Comparison of ENCODE assay signal across 10 cellular contexts in genomic region chr11:46710821-46711269, GRCh38. TPM values are rescaled to one million over a fixed set of nuclear protein-coding genes. Genes with fewer than 3 reads are reported as not detected.
DNase-seq lines count a peak whose midpoint lies in the region; ATAC-seq and TF ChIP-seq lines count a peak whose summit lies in the region.
"Had no signal": no experiment of that assay in that cellular context is flagged by ENCODE, and none has a peak within 500 bp of the region (broad histone marks: within the 10 kb centered on the region; RNA-seq: fewer than 3 reads in every experiment).

No MANE protein-coding gene starts in this region.

- H3K36me3 Mint-ChIP-seq in GM23338 (ENCODE audit: low read depth): peaks cover 8% of the 10 kb centered on the region

- no peaks in the 10 kb centered on the region for H3K9me2 ChIP-seq in GM23338 (ENCODE audit: insufficient read depth)

- H3K4me1 ChIP-seq in GM23338 (ENCODE audit: insufficient read depth) (no peaks in the 10 kb centered on the region), smooth muscle cell (ENCODE audit: low read depth) (peaks cover 4% of the 10 kb centered on the region)

- H3K9ac ChIP-seq in smooth muscle cell (ENCODE audit: low read depth): peak overlapping the region; percentile 17

- TF ChIP-seq CTCF in GM23338 (conservative IDR thresholded peaks at IDR 0.05; ENCODE audit: low read depth in 2 of 2): no peak
- no peak for TF ChIP-seq CTCF in brain microvascular endothelial cell (IDR thresholded peaks at IDR 0.05; ENCODE audit: low read depth, low read length, missing control alignments)
- TF ChIP-seq CTCF in smooth muscle cell (IDR thresholded peaks at IDR 0.05; ENCODE audit: borderline replicate concordance, insufficient read depth, poor library complexity, severe bottlenecking): no peak

- H3K27ac ChIP-seq in GM23338 (ENCODE audit: low read depth): 0 out of 2 replicates have a peak overlapping the region, but pooled peaks have one; percentile 26
- peak overlapping the region; percentile 100 for H3K27ac ChIP-seq in brain microvascular endothelial cell
- H3K27ac ChIP-seq in smooth muscle cell (ENCODE audit: low read depth): peak overlapping the region; percentile 63

- no peak overlapping the region for H3K27ac Mint-ChIP-seq in GM23338
- H3K27ac Mint-ChIP-seq: activated CD4-positive, alpha-beta T cell treated with anti-CD3 and anti-CD28 coated beads, Interleukin-2, amount 10 ng/mL, durations not matched to agents 7 days and 5 days had no signal

- no peaks in the 10 kb centered on the region for H3K27me3 ChIP-seq in GM23338 (ENCODE audit: insufficient read depth)
- no peaks in the 10 kb centered on the region for H3K27me3 ChIP-seq in brain microvascular endothelial cell (replicated peaks)
- H3K27me3 ChIP-seq in smooth muscle cell (ENCODE audit: low read depth): no peaks in the 10 kb centered on the region

- H3K79me2 ChIP-seq in GM23338 (replicated peaks; ENCODE audit: insufficient read depth): no peaks in the 10 kb centered on the region
- no peaks in the 10 kb centered on the region for H3K79me2 ChIP-seq in smooth muscle cell (ENCODE audit: low read depth)

- 72% methylated on average over 10 of the region's 10 CpGs for WGBS in smooth muscle cell (ENCODE audit: low lambda C conversion rate)

- H3K4me3 Mint-ChIP-seq in GM23338: no peak overlapping the region
- H3K4me3 Mint-ChIP-seq: activated CD4-positive, alpha-beta T cell treated with anti-CD3 and anti-CD28 coated beads, Interleukin-2, amount 10 ng/mL, durations not matched to agents 7 days and 5 days had no signal

- no peaks in the 10 kb centered on the region for H3K9me3 Mint-ChIP-seq in GM23338
- H3K9me3 Mint-ChIP-seq: activated CD4-positive, alpha-beta T cell treated with anti-CD3 and anti-CD28 coated beads, Interleukin-2, amount 10 ng/mL, durations not matched to agents 7 days and 5 days had no signal

- H4K20me1 ChIP-seq in GM23338 (replicated peaks; ENCODE audit: insufficient read depth) (no peaks in the 10 kb centered on the region; the same call in 1 of the 2 replicates), smooth muscle cell (ENCODE audit: low read depth) (no peaks in the 10 kb centered on the region)

- DNase-seq in GM23338 (ENCODE audit: low spot score) (no peak), brain microvascular endothelial cell (peak; percentile 93), iris pigment epithelial cell (ENCODE audit: low read depth) (peak; percentile 96), smooth muscle cell (lab: John Stamatoyannopoulos, UW; ENCODE audit: unreplicated experiment) (no peak), NCI-H1436 (lab: John Stamatoyannopoulos, UW) (no peak), D341Med (ENCODE audit: low spot score) (no peak)
- no peak for DNase-seq in activated naive CD4-positive, alpha-beta T cell treated with anti-CD3 and anti-CD28 coated beads, Interleukin-2, amount 50 U/mL, for 16 hours
- DNase-seq: activated CD4-positive, alpha-beta T cell treated with anti-CD3 and anti-CD28 coated beads, Interleukin-2, amount 10 ng/mL, durations not matched to agents 7 days and 5 days; erythroblast had no signal

- H3K4me1 Mint-ChIP-seq in GM23338: no peaks in the 10 kb centered on the region
- H3K4me1 Mint-ChIP-seq: activated CD4-positive, alpha-beta T cell treated with anti-CD3 and anti-CD28 coated beads, Interleukin-2, amount 10 ng/mL, durations not matched to agents 7 days and 5 days had no signal

- no peak for ATAC-seq in GM23338
- ATAC-seq in HG03095 (IDR thresholded peaks at IDR 0.05; ENCODE audit: unreplicated experiment): no peak

- H3K27me3 Mint-ChIP-seq in GM23338 (ENCODE audit: insufficient read depth, low read depth, poor library complexity): no peaks in the 10 kb centered on the region
- H3K27me3 Mint-ChIP-seq: activated CD4-positive, alpha-beta T cell treated with anti-CD3 and anti-CD28 coated beads, Interleukin-2, amount 10 ng/mL, durations not matched to agents 7 days and 5 days had no signal

- H3K9me3 ChIP-seq in smooth muscle cell (replicated peaks; ENCODE audit: low read depth): no peaks in the 10 kb centered on the region

- H2AFZ ChIP-seq in GM23338 (no peak overlapping the region), smooth muscle cell (ENCODE audit: low read depth) (no peak overlapping the region)

- no peaks in the 10 kb centered on the region for H3K36me3 ChIP-seq in GM23338 (ENCODE audit: insufficient read depth)
- peaks cover 17% of the 10 kb centered on the region for H3K36me3 ChIP-seq in brain microvascular endothelial cell (replicated peaks)
- H3K36me3 ChIP-seq in smooth muscle cell (ENCODE audit: low read depth): no peaks in the 10 kb centered on the region

- in situ Hi-C loops in brain microvascular endothelial cell (cut with HindIII; ENCODE audit: low pct_ligation_motif_present, low sequenced_read_pairs): no loop called here

- no peaks in the 10 kb centered on the region; the same call in 1 of the 2 replicates for H3F3A ChIP-seq in GM23338 (replicated peaks; ENCODE audit: low read depth)
- peaks cover 5% of the 10 kb centered on the region for H3F3A ChIP-seq in smooth muscle cell (ENCODE audit: low read depth)

- H3K4me2 ChIP-seq in GM23338: no peak overlapping the region
- H3K4me2 ChIP-seq in smooth muscle cell: no peak overlapping the region

- H3K4me3 ChIP-seq in GM23338: no peak overlapping the region
- no peak overlapping the region for H3K4me3 ChIP-seq in brain microvascular endothelial cell (ENCODE audit: low read depth, low read length)
- H3K4me3 ChIP-seq in smooth muscle cell: no peak overlapping the region

TF ChIP-seq in GM23338, 12 proteins besides CTCF, POLR2A, EP300 and RAD21 (continues in another document):
- TF ChIP-seq POLR2AphosphoS5 (IDR thresholded peaks at IDR 0.05; ENCODE audit: low read depth) (no peak), STAT1 (IDR thresholded peaks at IDR 0.05; ENCODE audit: unreplicated experiment) (no peak), ZNF114 (CRISPR knock-in tag; IDR thresholded peaks at IDR 0.05) (no peak), NANOG (IDR thresholded peaks at IDR 0.05; ENCODE audit: borderline replicate concordance) (no peak), ETS1 (IDR thresholded peaks at IDR 0.05) (no peak)

RNA-seq across cellular contexts. Expression of gene F2, which starts 8.2 kb away (rescaled TPM):
- total RNA-seq in GM23338 (2014; rRNA removed; shearing (Covaris generic)): 0.21 TPM in 1 of 2 replicates, not detected in the other
- polyA plus RNA-seq in GM23338 (2016; fragmentation: Nextera tagmentation; extraction: Ambion mirVana): 0.31 TPM in 1 of 2 replicates, not detected in the other
- 0.27 TPM in 1 of 2 replicates, not detected in the other for total RNA-seq in smooth muscle cell
- polyA plus RNA-seq in smooth muscle cell: 0.21 TPM in 1 of 2 replicates, not detected in the other

RNA-seq across cellular contexts. Expression of gene ZNF408, which starts 10.0 kb away (rescaled TPM):
- total RNA-seq in GM23338 (2014; rRNA removed; shearing (Covaris generic)): 17.2 and 25.6 TPM in 2 replicates
- polyA plus RNA-seq in GM23338 (2016; fragmentation: Nextera tagmentation; extraction: Ambion mirVana) (6.1 and 7.8 TPM in 2 replicates), smooth muscle cell (15.8 and 24.1 TPM in 2 replicates)
- total RNA-seq in smooth muscle cell: 6.2 and 13.3 TPM in 2 replicates

RNA-seq across cellular contexts. Expression of gene ARHGAP1, which starts 10.4 kb away (rescaled TPM):
- 30.4 and 38.1 TPM in 2 replicates for total RNA-seq in GM23338 (2014; rRNA removed; shearing (Covaris generic))
- polyA plus RNA-seq in GM23338 (2016; fragmentation: Nextera tagmentation; extraction: Ambion mirVana) (23.4 and 23.5 TPM in 2 replicates), smooth muscle cell (92.8 and 98.4 TPM in 2 replicates)
- 31.0 and 40.9 TPM in 2 replicates for total RNA-seq in smooth muscle cell

Comparison
In these comparisons a context has a peak if more than half of its experiments do, and no peak if none do; other contexts are left out.
1. DNase-seq: peak in brain microvascular endothelial cell (single experiment) and iris pigment epithelial cell (single experiment); none in GM23338 (single experiment), smooth muscle cell (single experiment), NCI-H1436 (single experiment), activated naive CD4-positive, alpha-beta T cell treated with anti-CD3 and anti-CD28 coated beads, Interleukin-2, amount 50 U/mL, for 16 hours (single experiment) and D341Med (single experiment).
2. H3K27ac ChIP-seq: peak in every context shown above with its lines; median percentile 100 in brain microvascular endothelial cell; 63 in smooth muscle cell; 26 in GM23338.